22 cellular contexts compared by ENCODE assay signal in genomic region chr6:112040933-112041332, GRCh38. TPM values are rescaled to one million over a fixed set of nuclear protein-coding genes. Genes with fewer than 3 reads are reported as not detected.
DNase-seq lines count a peak whose midpoint lies in the region; ATAC-seq lines count a peak whose summit lies in the region.
"Had no signal": no experiment of that assay in that cellular context is flagged by ENCODE, and none has a peak within 500 bp of the region (broad histone marks: within the 10 kb centered on the region; RNA-seq: fewer than 3 reads in every experiment).

No MANE protein-coding gene starts in this region.

- no peaks in the 10 kb centered on the region for H4K20me1 ChIP-seq in GM23248 (ENCODE audit: insufficient read depth)

- no peak overlapping the region for H3K4me3 ChIP-seq in CD4-positive, alpha-beta memory T cell (ENCODE audit: low read length in 2 of 2)
- no peak overlapping the region for H3K4me3 ChIP-seq in GM23248
- H3K4me3 ChIP-seq: GM12878, transverse colon had no signal

- no peaks in the 10 kb centered on the region for H3K27me3 ChIP-seq in CD4-positive, alpha-beta memory T cell (ENCODE audit: insufficient read depth, low read length)
- H3K27me3 ChIP-seq in GM23248 (replicated peaks; ENCODE audit: insufficient read depth), result no peaks in the 10 kb centered on the region
- H3K27me3 ChIP-seq: transverse colon had no signal

- no peaks in the 10 kb centered on the region for H3K79me2 ChIP-seq in GM23248 (ENCODE audit: insufficient read depth)

- H3K4me1 ChIP-seq in CD4-positive, alpha-beta memory T cell (ENCODE audit: insufficient read depth, low read length), result peaks cover 19% of the 10 kb centered on the region
- peaks cover 86% of the 10 kb centered on the region for H3K4me1 ChIP-seq in GM23248 (ENCODE audit: insufficient read depth)

- H3K36me3 ChIP-seq in CD4-positive, alpha-beta memory T cell (ENCODE audit: insufficient read depth, low read length), result no peaks in the 10 kb centered on the region
- H3K36me3 ChIP-seq in GM23248 (ENCODE audit: low read depth), result no peaks in the 10 kb centered on the region
- H3K36me3 ChIP-seq: transverse colon had no signal

- no peaks in the 10 kb centered on the region for H3K9me2 ChIP-seq in GM23248 (ENCODE audit: insufficient read depth)

- no peak for DNase-seq in CD4-positive, alpha-beta memory T cell
- peak; percentile 59 for DNase-seq in GM23248
- no peak for DNase-seq in T-helper 17 cell
- peak; percentile 18 to 92 for DNase-seq in lung microvascular endothelial cell (ENCODE audit: low read depth in 2 of 2)
- DNase-seq in AG20443 (ENCODE audit: low spot score), result no peak
- no peak for DNase-seq in NCI-H69 (lab: John Stamatoyannopoulos, UW)
- DNase-seq: activated CD4-positive, alpha-beta T cell treated with anti-CD3 and anti-CD28 coated beads, Interleukin-2, amount 50 U/mL, for 4 hours; activated T-cell treated with anti-CD3 and anti-CD28 coated beads, Interleukin-2, amount 50 U/mL, for 1 hour; CD8-positive, alpha-beta T cell; H9; NCI-H2227 treated with DMSO at 0.1 percent for 48 hours; NK-92 treated with Interleukin-12 subunit alpha and Interleukin-12 subunit beta, amount 100 ng/mL, for 24 hours; occipital lobe; SHP77; transverse colon had no signal

- no peaks in the 10 kb centered on the region for H3K9me3 ChIP-seq in CD4-positive, alpha-beta memory T cell (ENCODE audit: control insufficient read depth in 1 of 2, low read length in 2 of 2)
- H3K9me3 ChIP-seq in GM23248 (ENCODE audit: low read depth) (no peaks in the 10 kb centered on the region), T-helper 17 cell (ENCODE audit: control insufficient read depth, low read length, poor library complexity, severe bottlenecking) (no peaks in the 10 kb centered on the region)
- H3K9me3 ChIP-seq: transverse colon had no signal

- no peaks in the 10 kb centered on the region for H3K27me3 Mint-ChIP-seq in CD4-positive, alpha-beta memory T cell
- H3K27me3 Mint-ChIP-seq in T-helper 17 cell, result no peaks in the 10 kb centered on the region
- H3K27me3 Mint-ChIP-seq: central memory CD8-positive, alpha-beta T cell had no signal

- H3K4me1 Mint-ChIP-seq in CD4-positive, alpha-beta memory T cell, result peaks cover 17 to 39% (median 31%) of the 10 kb centered on the region in 4 donors
- H3K4me1 Mint-ChIP-seq in T-helper 17 cell, result peaks cover 15% of the 10 kb centered on the region

- H2AFZ ChIP-seq in GM23248, result peak overlapping the region; percentile 2; the same call in 1 of the 2 replicates

- POLR2A ChIA-PET in CD4-positive, alpha-beta memory T cell (lab: Charles Lee; ENCODE audit: partially characterized antibody), result interaction anchor here (0.8 to 5.3 kb wide), 8 partner anchors 14 to 331 kb away, joined by 3 to 58 read pairs (median 6); no protein-coding TSS in a partner anchor

- H3K27ac Mint-ChIP-seq in CD4-positive, alpha-beta memory T cell, result peak overlapping the region in 4 of 7 donors; percentile 0 to 68 (median 34)
- H3K27ac Mint-ChIP-seq in T-helper 17 cell, result peak overlapping the region; percentile 99
- H3K27ac Mint-ChIP-seq: H9, IgD-negative memory B cell had no signal

- intact Hi-C loops in CD4-positive, alpha-beta memory T cell (cut with micrococcal nuclease), result loop anchor here (5.0 kb wide), 1 partner anchor 679 kb away; no protein-coding TSS in a partner anchor

- H3K4me3 Mint-ChIP-seq in CD4-positive, alpha-beta memory T cell, result no peak overlapping the region
- H3K4me3 Mint-ChIP-seq in T-helper 17 cell, result no peak overlapping the region
- H3K4me3 Mint-ChIP-seq: CD8-positive, alpha-beta T cell; central memory CD8-positive, alpha-beta T cell; H9; IgD-negative memory B cell had no signal

- CTCF ChIA-PET in CD4-positive, alpha-beta memory T cell (lab: Charles Lee; ENCODE audit: partially characterized antibody), result interaction anchor here (0.7 to 12.6 kb wide), 10 partner anchors 9 to 782 kb away, joined by 3 to 619 read pairs (median 19); a partner anchor contains a TSS

- peaks cover 0 to 5% of the 10 kb centered on the region in 2 donors for H3K36me3 Mint-ChIP-seq in CD4-positive, alpha-beta memory T cell
- H3K36me3 Mint-ChIP-seq in T-helper 17 cell (ENCODE audit: low read depth), result no peaks in the 10 kb centered on the region
- H3K36me3 Mint-ChIP-seq: IgD-negative memory B cell had no signal

- peak overlapping the region; percentile 18; the same call in 1 of the 2 replicates for H3K9ac ChIP-seq in GM23248

- ATAC-seq in T-helper 17 cell, result no peak
- no peak for ATAC-seq in GM19035 (IDR thresholded peaks at IDR 0.05; ENCODE audit: unreplicated experiment)
- no peak for ATAC-seq in GM18870 (IDR thresholded peaks at IDR 0.05; ENCODE audit: unreplicated experiment)
- ATAC-seq: CD8-positive, alpha-beta T cell; GM12878 had no signal

- no peak overlapping the region for H3K4me2 ChIP-seq in GM23248 (ENCODE audit: unreplicated experiment)

- in situ Hi-C loops in GM23248 (cut with MboI), result loop anchor here (10.0 kb wide), 1 partner anchor 326 kb away; no protein-coding TSS in a partner anchor

- H3K27ac ChIP-seq in CD4-positive, alpha-beta memory T cell (ENCODE audit: low read depth, low read length), result no peak overlapping the region
- peak overlapping the region; percentile 99 for H3K27ac ChIP-seq in GM23248
- H3K27ac ChIP-seq: transverse colon had no signal

- 89 to 95% methylated on average over 1 of the region's 1 CpG for WGBS in GM23248 (ENCODE audit: low coverage in 1 of 2, low lambda C conversion rate in 2 of 2, missing lambda C conversion rate in 2 of 2), 2 experiments

- peaks cover 87% of the 10 kb centered on the region for H3F3A ChIP-seq in GM23248 (ENCODE audit: insufficient read depth)

- H3K9me3 Mint-ChIP-seq in CD4-positive, alpha-beta memory T cell, result no peaks in the 10 kb centered on the region
- H3K9me3 Mint-ChIP-seq: CD8-positive, alpha-beta T cell; central memory CD8-positive, alpha-beta T cell; H9; IgD-negative memory B cell had no signal

RNA-seq across cellular contexts. Expression of gene CCN6, which starts 13.0 kb away (rescaled TPM):
- total RNA-seq in CD4-positive, alpha-beta memory T cell, result not detected
- polyA plus RNA-seq in CD4-positive, alpha-beta memory T cell, result under 1 TPM in 1 of 2 donors, not detected in 1; 0.09 TPM
- total RNA-seq in GM23248 (2014; rRNA removed; shearing (Covaris generic)), result not detected in 2 replicates
- 0.48 and 0.57 TPM in 2 replicates for polyA plus RNA-seq in GM23248 (2016; fragmentation: Nextera tagmentation; extraction: Ambion mirVana)
- total RNA-seq in T-helper 17 cell (not detected), lung microvascular endothelial cell (not detected in 2 replicates)
- total RNA-seq: CD8-positive, alpha-beta T cell; G401; GM12878; H9; occipital lobe; skeletal muscle tissue; transverse colon had no signal
- polyA plus RNA-seq: IgD-negative memory B cell had no signal

RNA-seq across cellular contexts. Expression of gene TUBE1, which starts 46.3 kb away (rescaled TPM):
- total RNA-seq in CD4-positive, alpha-beta memory T cell, result 10 to 100 TPM; 40.6 to 45.2 TPM
- polyA plus RNA-seq in CD4-positive, alpha-beta memory T cell, result 10 to 100 TPM; 15.6 to 19.0 TPM
- 42.7 and 54.9 TPM in 2 replicates for total RNA-seq in GM23248 (2014; rRNA removed; shearing (Covaris generic))
- polyA plus RNA-seq in GM23248 (2016; fragmentation: Nextera tagmentation; extraction: Ambion mirVana), result 39.0 and 41.5 TPM in 2 replicates
- total RNA-seq in T-helper 17 cell, result 10 to 100 TPM; 26.5 to 32.9 TPM
- 6.5 and 11.5 TPM in 2 replicates for total RNA-seq in lung microvascular endothelial cell

RNA-seq across cellular contexts. Expression of gene FAM229B, which starts 46.5 kb away (rescaled TPM):
- total RNA-seq in CD4-positive, alpha-beta memory T cell, result 1 to 10 TPM; 1.7 to 1.9 TPM
- polyA plus RNA-seq in CD4-positive, alpha-beta memory T cell, result 1 to 10 TPM; 3.8 to 7.6 TPM
- total RNA-seq in GM23248 (2014; rRNA removed; shearing (Covaris generic)), result 11.9 and 12.0 TPM in 2 replicates
- 53.9 and 57.3 TPM in 2 replicates for polyA plus RNA-seq in GM23248 (2016; fragmentation: Nextera tagmentation; extraction: Ambion mirVana)
- total RNA-seq in T-helper 17 cell, result 1 to 10 TPM in 1 of 2 donors, under 1 TPM in 1; 0.50 to 3.9 TPM
- 3.3 and 6.5 TPM in 2 replicates for total RNA-seq in lung microvascular endothelial cell

Comparison
In these comparisons a context has a peak if more than half of its experiments do, and no peak if none do; other contexts are left out.
1. DNase-seq: peak in GM23248 (single experiment) and lung microvascular endothelial cell (2 of 2); none in CD4-positive, alpha-beta memory T cell (0 of 5), T-helper 17 cell (0 of 3), AG20443 (single experiment) and NCI-H69 (single experiment).